13 cellular contexts compared by ENCODE assay signal in genomic region chr4:675980-676870, GRCh38. TPM values are rescaled to one million over a fixed set of nuclear protein-coding genes. Genes with fewer than 3 reads are reported as not detected.
DNase-seq lines count a peak whose midpoint lies in the region; ATAC-seq and TF ChIP-seq lines count a peak whose summit lies in the region.
"Had no signal": no experiment of that assay in that cellular context is flagged by ENCODE, and none has a peak within 500 bp of the region (broad histone marks: within the 10 kb centered on the region; RNA-seq: fewer than 3 reads in every experiment).

No MANE protein-coding gene starts in this region.

- H3K36me3 ChIP-seq in breast epithelium = no peaks in the 10 kb centered on the region
- H3K36me3 ChIP-seq in PC-3 (ENCODE audit: low read depth, low read length) = peaks cover 13% of the 10 kb centered on the region

- CTCF ChIA-PET in MCF 10A (lab: Yijun Ruan, JAX) (interaction anchor here (1.1 to 2.9 kb wide), 5 partner anchors 8 to 73 kb away, joined by 3 to 14 read pairs (median 3); no protein-coding TSS in a partner anchor), PC-3 (lab: Charles Lee) (no interaction called here)

- peak; percentile 30 for ATAC-seq in HG02870 (IDR thresholded peaks at IDR 0.05; ENCODE audit: unreplicated experiment)
- ATAC-seq in stimulated activated naive B cell treated with anti-CD40 and anti-IgM and Interleukin-4, amounts not matched to agents 10 μg/mL and 1 μg/mL and 100 μg/mL, for 72 hours (replicated peaks) = peak; percentile 25 to 27
- no peak for ATAC-seq in HG02610 (IDR thresholded peaks at IDR 0.05; ENCODE audit: unreplicated experiment)
- ATAC-seq in PC-3 = no peak
- no peak for ATAC-seq in HG02588 (IDR thresholded peaks at IDR 0.05; ENCODE audit: unreplicated experiment)

- intact Hi-C loops in MCF 10A (cut with micrococcal nuclease) = loop anchor here (10.0 kb wide), 1 partner anchor 201 kb away; no protein-coding TSS in a partner anchor
- intact Hi-C loops in breast epithelium (cut with DNase I; ENCODE audit: low total_unique reads) = loop anchor here (10.0 kb wide), 1 partner anchor 319 kb away; the partner anchor contains the start of gene SLC26A1
- intact Hi-C loops in PC-3 (cut with micrococcal nuclease) = no loop called here

- no peak for TF ChIP-seq CTCF in MCF 10A (IDR thresholded peaks at IDR 0.05; ENCODE audit: unreplicated experiment)
- TF ChIP-seq CTCF in breast epithelium (IDR thresholded peaks at IDR 0.05) = no peak
- no peak for TF ChIP-seq CTCF in PC-3 (conservative IDR thresholded peaks at IDR 0.05; ENCODE audit: low read depth, low read length)

- H3K4me3 ChIP-seq in breast epithelium (no peak overlapping the region), PC-3 (ENCODE audit: low read length) (no peak overlapping the region)

- no peak overlapping the region for H3K27ac Mint-ChIP-seq in MCF 10A (ENCODE audit: low read depth, unreplicated experiment)
- H3K27ac Mint-ChIP-seq in activated naive CD8-positive, alpha-beta T cell = no peak overlapping the region
- peak overlapping the region; percentile 77 for H3K27ac Mint-ChIP-seq in stimulated activated naive B cell treated with anti-CD40 and anti-IgM and Interleukin-4, amounts not matched to agents 10 μg/mL and 1 μg/mL and 100 μg/mL, for 72 hours

- H3K27me3 ChIP-seq in breast epithelium (no peaks in the 10 kb centered on the region), PC-3 (ENCODE audit: low read length) (no peaks in the 10 kb centered on the region)
- H3K27me3 ChIP-seq: BE2C had no signal

- peaks cover 14% of the 10 kb centered on the region for H3K4me1 Mint-ChIP-seq in MCF 10A (ENCODE audit: insufficient read depth, unreplicated experiment)
- peaks cover 6% of the 10 kb centered on the region for H3K4me1 Mint-ChIP-seq in activated naive CD8-positive, alpha-beta T cell (ENCODE audit: low read depth)
- H3K4me1 Mint-ChIP-seq in stimulated activated naive B cell treated with anti-CD40 and anti-IgM and Interleukin-4, amounts not matched to agents 10 μg/mL and 1 μg/mL and 100 μg/mL, for 72 hours = peaks cover 26 to 54% of the 10 kb centered on the region in 2 donors

- DNase-seq in MCF 10A (ENCODE audit: unreplicated experiment) (no peak), breast epithelium (ENCODE audit: low spot score in 2 of 2) (no peak), PC-3 (no peak)
- DNase-seq in stimulated activated naive B cell treated with anti-CD40 and anti-IgM and Interleukin-4, amounts not matched to agents 10 μg/mL and 1 μg/mL and 100 μg/mL, for 72 hours = no peak
- DNase-seq: activated CD4-positive, CD25-positive, alpha-beta regulatory T cell treated with anti-CD3 and anti-CD28 coated beads, Interleukin-2, amount 50 U/mL, for 72 hours; BE2C; kidney glomerular epithelial cell; stimulated activated CD4-positive, alpha-beta T cell treated with anti-CD3 and anti-CD28 coated beads, Interleukin-15, amount 100 ng/mL, for 24 hours had no signal

- H3K4me2 ChIP-seq in PC-3 (ENCODE audit: low read length) = no peak overlapping the region

- BruUV-seq in MCF 10A (replicated peaks; lab: Mats Ljungman, UMichigan) = no TSS peak
- BruUV-seq in PC-3 (replicated peaks; lab: Mats Ljungman, UMichigan) = no TSS peak

- H3K4me3 Mint-ChIP-seq in MCF 10A (ENCODE audit: unreplicated experiment) = peak overlapping the region; percentile 83
- H3K4me3 Mint-ChIP-seq in activated naive CD8-positive, alpha-beta T cell = peak overlapping the region; percentile 56
- peak overlapping the region; percentile 69 to 72 for H3K4me3 Mint-ChIP-seq in stimulated activated naive B cell treated with anti-CD40 and anti-IgM and Interleukin-4, amounts not matched to agents 10 μg/mL and 1 μg/mL and 100 μg/mL, for 72 hours

- H3K27ac ChIP-seq in breast epithelium (no peak overlapping the region), PC-3 (ENCODE audit: low read length) (no peak overlapping the region)

- H3K36me3 Mint-ChIP-seq in MCF 10A (ENCODE audit: insufficient read depth, unreplicated experiment) = peaks cover 40% of the 10 kb centered on the region
- H3K36me3 Mint-ChIP-seq in activated naive CD8-positive, alpha-beta T cell = peaks cover 2% of the 10 kb centered on the region
- H3K36me3 Mint-ChIP-seq in stimulated activated naive B cell treated with anti-CD40 and anti-IgM and Interleukin-4, amounts not matched to agents 10 μg/mL and 1 μg/mL and 100 μg/mL, for 72 hours = peaks cover 14 to 25% of the 10 kb centered on the region in 2 donors

- POLR2A ChIA-PET in MCF 10A (lab: Yijun Ruan, JAX) = interaction anchor here (0.7 to 2.8 kb wide), 5 partner anchors 11 to 275 kb away, joined by 3 to 19 read pairs (median 4); no protein-coding TSS in a partner anchor
- POLR2A ChIA-PET in PC-3 (lab: Charles Lee; ENCODE audit: unreplicated experiment) = no interaction called here

- no peaks in the 10 kb centered on the region for H3K9me2 ChIP-seq in PC-3 (replicated peaks; ENCODE audit: low read length)

- H3K9me3 Mint-ChIP-seq in MCF 10A (ENCODE audit: unreplicated experiment) = no peaks in the 10 kb centered on the region
- H3K9me3 Mint-ChIP-seq in activated naive CD8-positive, alpha-beta T cell (ENCODE audit: low read depth) = no peaks in the 10 kb centered on the region
- H3K9me3 Mint-ChIP-seq in stimulated activated naive B cell treated with anti-CD40 and anti-IgM and Interleukin-4, amounts not matched to agents 10 μg/mL and 1 μg/mL and 100 μg/mL, for 72 hours = no peaks in the 10 kb centered on the region
- H3K9me3 Mint-ChIP-seq: dendritic cell treated with granulocyte-macrophage colony-stimulating factor and Interleukin-4, amounts not matched to agents 40 ng/mL and 50 ng/mL, for 4 days had no signal

- H3K9ac ChIP-seq in PC-3 (ENCODE audit: low read length) = no peak overlapping the region

- no peaks in the 10 kb centered on the region for H3K9me3 ChIP-seq in breast epithelium
- no peaks in the 10 kb centered on the region for H3K9me3 ChIP-seq in PC-3 (ENCODE audit: low read length)
- H3K9me3 ChIP-seq: BE2C had no signal

- peaks cover 20% of the 10 kb centered on the region for H3K79me2 ChIP-seq in PC-3 (ENCODE audit: low read length)

- H3K27me3 Mint-ChIP-seq in MCF 10A (ENCODE audit: insufficient read depth, unreplicated experiment) = no peaks in the 10 kb centered on the region
- H3K27me3 Mint-ChIP-seq in activated naive CD8-positive, alpha-beta T cell = no peaks in the 10 kb centered on the region
- H3K27me3 Mint-ChIP-seq in stimulated activated naive B cell treated with anti-CD40 and anti-IgM and Interleukin-4, amounts not matched to agents 10 μg/mL and 1 μg/mL and 100 μg/mL, for 72 hours = no peaks in the 10 kb centered on the region

- H4K20me1 ChIP-seq in PC-3 (ENCODE audit: low read length) = no peaks in the 10 kb centered on the region

- H3F3A ChIP-seq in PC-3 (ENCODE audit: low read length, unreplicated experiment) = no peaks in the 10 kb centered on the region

- no peak overlapping the region for H2AFZ ChIP-seq in PC-3 (ENCODE audit: low read length)

- TF ChIP-seq POLR2A in breast epithelium (IDR thresholded peaks at IDR 0.05) = no peak

- H3K4me1 ChIP-seq in breast epithelium (peaks cover 19 to 33% of the 10 kb centered on the region in 2 donors), PC-3 (ENCODE audit: insufficient read depth, low read length) (peaks cover 33% of the 10 kb centered on the region)

RNA-seq across cellular contexts. Expression of gene MYL5, which starts 1.9 kb away (rescaled TPM):
- total RNA-seq in MCF 10A (2022) (30.6 and 32.9 TPM in 2 replicates), breast epithelium (10 to 100 TPM in 2 of 3 donors, 1 to 10 TPM in 1; 7.9 to 14.9 (median 12.1) TPM), PC-3 (2014; rRNA removed) (11.3 and 15.2 TPM in 2 replicates)

RNA-seq across cellular contexts. Expression of gene ATP5ME, which starts 2.1 kb away (rescaled TPM):
- total RNA-seq in MCF 10A (2022) (355 and 389 TPM in 2 replicates), breast epithelium (100 to 1,000 TPM; 108 to 179 (median 128) TPM), PC-3 (2014; rRNA removed) (384 and 579 TPM in 2 replicates)

RNA-seq across cellular contexts. Expression of gene SLC49A3, which starts 12.7 kb away (rescaled TPM):
- not detected in 2 replicates for total RNA-seq in MCF 10A (2022)
- 10 to 100 TPM; 14.4 to 22.3 (median 18.3) TPM for total RNA-seq in breast epithelium
- not detected in 2 replicates for total RNA-seq in PC-3 (2014; rRNA removed)

RNA-seq across cellular contexts. Expression of gene PCGF3, which starts 29.4 kb away (rescaled TPM):
- total RNA-seq in MCF 10A (2022) (26.5 and 33.5 TPM in 2 replicates), breast epithelium (10 to 100 TPM; 60.6 to 71.7 (median 69.4) TPM), PC-3 (2014; rRNA removed) (31.5 and 49.5 TPM in 2 replicates)

RNA-seq across cellular contexts. Expression of gene PDE6B, which starts 50.9 kb away (rescaled TPM):
- total RNA-seq in MCF 10A (2022) (not detected in 2 replicates), breast epithelium (10 to 100 TPM in 1 of 3 donors, 1 to 10 TPM in 2; 2.7 to 10.2 (median 8.5) TPM), PC-3 (2014; rRNA removed) (not detected in 2 replicates)

Comparison
In these comparisons a context has a peak if more than half of its experiments do, and no peak if none do; other contexts are left out.
1. RNA of gene SLC49A3, which starts 12.7 kb away (total RNA-seq): 14.4 to 22.3 TPM in breast epithelium; not detected in MCF 10A and not detected in PC-3; every median in the first group is over 10 times any median in the second.
2. ATAC-seq: peak in HG02870 (single experiment) and stimulated activated naive B cell treated with anti-CD40 and anti-IgM and Interleukin-4, amounts not matched to agents 10 μg/mL and 1 μg/mL and 100 μg/mL, for 72 hours (2 of 2); none in HG02610 (single experiment), PC-3 (single experiment) and HG02588 (single experiment).
3. Peak in every context shown above with its lines, with median percentiles within 50 percentile points of each other: H3K4me3 Mint-ChIP-seq.